Comparison of ENCODE assay signal across 12 cellular contexts in genomic region chr2:119741001-119741400, GRCh38.
"Had no signal": no experiment of that assay in that cellular context is flagged by ENCODE, and none has a peak within 500 bp of the region (broad histone marks: within the 10 kb centered on the region; RNA-seq: fewer than 3 reads in every experiment).

No MANE protein-coding gene starts in this region.

- ATAC-seq: gastroesophageal sphincter; natural killer cell treated with Interleukin-12 subunit alpha and Interleukin-12 subunit beta and Interleukin-15 and Interleukin-18, amount 100 ng/mL, for 72 hours; pancreas; right lobe of liver; stimulated activated memory B cell treated with anti-CD40 and anti-IgM and Interleukin-4, amounts not matched to agents 10 μg/mL and 1 μg/mL and 100 μg/mL, for 72 hours; stimulated activated naive CD8-positive, alpha-beta T cell treated with anti-CD3 and anti-CD28 coated beads, Interleukin-15, amount 100 ng/mL, for 72 hours had no signal

- DNase-seq: effector memory CD4-positive, alpha-beta T cell; foreskin fibroblast; pancreas; retina; right lobe of liver; stimulated activated CD4-positive, alpha-beta T cell treated with anti-CD3 and anti-CD28 coated beads, Interleukin-15, amount 100 ng/mL, for 24 hours; stimulated activated CD4-positive, alpha-beta T cell treated with anti-CD3 and anti-CD28 coated beads, Interleukin-1b, Interleukin-23, amount 100 ng/mL, for 48 hours; stimulated activated CD4-positive, alpha-beta T cell treated with anti-CD3 and anti-CD28 coated beads, Interleukin-4, amount 100 ng/mL, for 24 hours; stimulated activated naive CD8-positive, alpha-beta T cell treated with anti-CD3 and anti-CD28 coated beads, Interleukin-15, amount 100 ng/mL, for 72 hours had no signal
